In the genomic region with DNA sequence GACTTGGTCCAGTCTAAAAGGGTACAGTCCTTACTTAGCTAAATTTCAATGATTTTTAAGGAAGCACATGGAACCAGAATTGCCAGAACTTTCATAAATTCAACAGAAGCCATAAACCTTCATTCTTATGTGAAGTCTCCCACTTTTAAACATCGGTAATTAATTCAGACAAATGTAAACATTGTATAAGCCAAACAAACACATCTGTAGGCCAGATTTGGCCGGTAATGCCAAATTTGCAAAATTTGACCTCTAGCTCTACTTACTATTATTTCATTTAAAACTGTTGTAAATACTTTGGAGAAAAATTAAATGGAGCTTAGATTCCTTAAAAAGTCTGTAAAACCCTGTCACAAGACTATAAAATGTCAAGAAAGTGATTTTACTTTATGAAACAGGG, we compare ENCODE assay signal across 2 cellular contexts.
TF ChIP-seq lines count a peak whose summit lies in the region.

No MANE protein-coding gene starts in this region.

TF ChIP-seq in A549, 52 proteins besides CTCF, POLR2A, EP300 and RAD21:
- 0 out of 2 replicates have a peak, but pooled peaks have one; percentile 4 for TF ChIP-seq ZSCAN20 (CRISPR knock-in tag; IDR thresholded peaks at IDR 0.05)
- TF ChIP-seq, protein P1, sequence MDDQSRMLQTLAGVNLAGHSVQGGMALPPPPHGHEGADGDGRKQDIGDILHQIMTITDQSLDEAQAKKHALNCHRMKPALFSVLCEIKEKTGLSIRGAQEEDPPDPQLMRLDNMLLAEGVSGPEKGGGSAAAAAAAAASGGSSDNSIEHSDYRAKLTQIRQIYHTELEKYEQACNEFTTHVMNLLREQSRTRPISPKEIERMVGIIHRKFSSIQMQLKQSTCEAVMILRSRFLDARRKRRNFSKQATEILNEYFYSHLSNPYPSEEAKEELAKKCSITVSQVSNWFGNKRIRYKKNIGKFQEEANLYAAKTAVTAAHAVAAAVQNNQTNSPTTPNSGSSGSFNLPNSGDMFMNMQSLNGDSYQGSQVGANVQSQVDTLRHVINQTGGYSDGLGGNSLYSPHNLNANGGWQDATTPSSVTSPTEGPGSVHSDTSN (IDR thresholded peaks at IDR 0.05) = no peak

TF ChIP-seq in endothelial cell of umbilical vein, 7 proteins besides CTCF, POLR2A, EP300 and RAD21 (continued from another document):
- TF ChIP-seq EZH2 (IDR thresholded peaks at IDR 0.05; ENCODE audit: borderline replicate concordance, low read depth, low read length, severe bottlenecking) (no peak), FOS (IDR thresholded peaks at IDR 0.05; ENCODE audit: borderline replicate concordance, insufficient read depth, low read length) (no peak), MYC (IDR thresholded peaks at IDR 0.05; ENCODE audit: low read depth, low read length) (no peak), GATA2 (IDR thresholded peaks at IDR 0.05; ENCODE audit: insufficient read depth, insufficient read length, low read depth, low read length) (no peak), JUN (IDR thresholded peaks at IDR 0.05; ENCODE audit: borderline replicate concordance, insufficient read depth, insufficient read length, low read depth) (no peak)
- TF ChIP-seq, protein P2, sequence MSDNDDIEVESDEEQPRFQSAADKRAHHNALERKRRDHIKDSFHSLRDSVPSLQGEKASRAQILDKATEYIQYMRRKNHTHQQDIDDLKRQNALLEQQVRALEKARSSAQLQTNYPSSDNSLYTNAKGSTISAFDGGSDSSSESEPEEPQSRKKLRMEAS (IDR thresholded peaks at IDR 0.05; ENCODE audit: insufficient read depth, insufficient read length) = no peak
